In genomic region chr2:108787209-108787558, GRCh38 we compare ENCODE assay signal across 8 cellular contexts. TPM values are rescaled to one million over a fixed set of nuclear protein-coding genes. Genes with fewer than 3 reads are reported as not detected.
DNase-seq lines count a peak whose midpoint lies in the region; ATAC-seq and TF ChIP-seq lines count a peak whose summit lies in the region.

No MANE protein-coding gene starts in this region.

- H3K4me3 ChIP-seq in GM12875 (ENCODE audit: low read depth, low read length) (peak overlapping the region; percentile 62), fibroblast of mammary gland (ENCODE audit: control insufficient read depth, low read depth, low read length) (peak overlapping the region; percentile 63), retinal pigment epithelial cell (ENCODE audit: low read length) (peak overlapping the region; percentile 70)

- no peak for ATAC-seq in GM18511 (IDR thresholded peaks at IDR 0.05; ENCODE audit: unreplicated experiment)

- TF ChIP-seq CTCF in GM12875 (IDR thresholded peaks at IDR 0.05; ENCODE audit: borderline replicate concordance, insufficient read depth, low read depth, low read length) (no peak), fibroblast of mammary gland (conservative IDR thresholded peaks at IDR 0.05; ENCODE audit: control insufficient read depth, insufficient read depth, low read depth, low read length) (no peak), retinal pigment epithelial cell (conservative IDR thresholded peaks at IDR 0.05; ENCODE audit: low read depth, low read length) (no peak)

- DNase-seq in RPMI7951 (ENCODE audit: low read depth) (peak; percentile 1), fibroblast of mammary gland (ENCODE audit: low read depth) (no peak), retinal pigment epithelial cell (ENCODE audit: low read depth) (no peak), A172 (ENCODE audit: low spot score) (no peak), NCI-H748 treated with DMSO at 0.1 percent for 48 hours (lab: John Stamatoyannopoulos, UW) (no peak), NCI-H2029 treated with DMSO at 0.1 percent for 48 hours (lab: John Stamatoyannopoulos, UW) (no peak)

RNA-seq across cellular contexts. Expression of gene CCDC138, which starts 0.6 kb away (rescaled TPM):
- total RNA-seq in RPMI7951 (2014; rRNA removed; shearing (Covaris generic)): 16.0 and 20.4 TPM in 2 replicates
- total RNA-seq in A172 (2014; rRNA removed; shearing (Covaris generic)): 18.8 and 21.3 TPM in 2 replicates
